ENCODE assay signal across 1 cellular context in the genomic region with DNA sequence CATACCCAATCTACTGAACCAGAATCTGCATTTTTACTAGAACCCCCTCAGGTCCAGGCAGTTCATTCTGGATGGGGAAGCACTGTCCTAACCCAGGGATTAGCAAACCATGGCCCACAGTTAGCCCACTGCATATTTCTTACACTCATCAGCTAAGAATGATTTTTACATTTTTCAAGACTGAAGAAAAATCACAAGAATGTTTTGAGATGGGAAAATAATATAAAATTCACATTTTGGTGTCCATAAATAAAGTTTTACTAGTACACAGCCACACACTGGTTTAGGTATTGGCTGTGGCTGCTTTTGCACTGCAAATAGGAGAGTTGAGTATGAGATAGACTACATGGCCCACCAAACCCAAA.
A peak's percentile ranks its signal among the peaks of the same experiment; 100 is the strongest.
TF ChIP-seq lines count a peak whose summit lies in the region.

No MANE protein-coding gene starts in this region.

TF ChIP-seq in HepG2, 621 proteins besides CTCF, POLR2A, EP300 and RAD21 (continued from another document):
- TF ChIP-seq, protein P1, sequence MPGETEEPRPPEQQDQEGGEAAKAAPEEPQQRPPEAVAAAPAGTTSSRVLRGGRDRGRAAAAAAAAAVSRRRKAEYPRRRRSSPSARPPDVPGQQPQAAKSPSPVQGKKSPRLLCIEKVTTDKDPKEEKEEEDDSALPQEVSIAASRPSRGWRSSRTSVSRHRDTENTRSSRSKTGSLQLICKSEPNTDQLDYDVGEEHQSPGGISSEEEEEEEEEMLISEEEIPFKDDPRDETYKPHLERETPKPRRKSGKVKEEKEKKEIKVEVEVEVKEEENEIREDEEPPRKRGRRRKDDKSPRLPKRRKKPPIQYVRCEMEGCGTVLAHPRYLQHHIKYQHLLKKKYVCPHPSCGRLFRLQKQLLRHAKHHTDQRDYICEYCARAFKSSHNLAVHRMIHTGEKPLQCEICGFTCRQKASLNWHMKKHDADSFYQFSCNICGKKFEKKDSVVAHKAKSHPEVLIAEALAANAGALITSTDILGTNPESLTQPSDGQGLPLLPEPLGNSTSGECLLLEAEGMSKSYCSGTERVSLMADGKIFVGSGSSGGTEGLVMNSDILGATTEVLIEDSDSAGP (CRISPR knock-in tag; IDR thresholded peaks at IDR 0.05; ENCODE audit: borderline replicate concordance), result 0 out of 2 replicates have a peak, but pooled peaks have one; percentile 29
- TF ChIP-seq, protein P2, sequence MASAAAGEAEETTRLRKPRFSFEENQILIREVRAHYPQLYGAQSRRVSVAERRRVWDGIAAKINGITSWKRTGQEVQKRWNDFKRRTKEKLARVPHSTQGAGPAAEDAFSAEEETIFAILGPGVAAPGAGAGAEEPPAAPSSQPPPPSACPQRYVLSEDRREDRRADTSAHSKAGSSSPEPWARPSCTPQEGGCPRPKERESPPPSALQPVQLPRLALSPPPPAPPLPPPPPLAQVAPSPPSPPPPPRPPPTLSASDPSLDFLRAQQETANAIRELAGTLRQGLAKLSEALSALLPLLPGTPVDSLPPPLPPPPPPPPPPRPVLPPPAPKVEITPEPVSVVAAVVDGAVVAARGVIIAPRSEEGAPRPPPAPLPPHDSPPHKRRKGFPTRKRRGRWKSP (CRISPR knock-in tag; IDR thresholded peaks at IDR 0.05), result 0 out of 2 replicates have a peak, but pooled peaks have one; percentile 10
- TF ChIP-seq ZNF670 (CRISPR knock-in tag; IDR thresholded peaks at IDR 0.05; ENCODE audit: borderline replicate concordance), result peak; percentile 43; the same call in 1 of the 2 replicates
- TF ChIP-seq, protein P3, sequence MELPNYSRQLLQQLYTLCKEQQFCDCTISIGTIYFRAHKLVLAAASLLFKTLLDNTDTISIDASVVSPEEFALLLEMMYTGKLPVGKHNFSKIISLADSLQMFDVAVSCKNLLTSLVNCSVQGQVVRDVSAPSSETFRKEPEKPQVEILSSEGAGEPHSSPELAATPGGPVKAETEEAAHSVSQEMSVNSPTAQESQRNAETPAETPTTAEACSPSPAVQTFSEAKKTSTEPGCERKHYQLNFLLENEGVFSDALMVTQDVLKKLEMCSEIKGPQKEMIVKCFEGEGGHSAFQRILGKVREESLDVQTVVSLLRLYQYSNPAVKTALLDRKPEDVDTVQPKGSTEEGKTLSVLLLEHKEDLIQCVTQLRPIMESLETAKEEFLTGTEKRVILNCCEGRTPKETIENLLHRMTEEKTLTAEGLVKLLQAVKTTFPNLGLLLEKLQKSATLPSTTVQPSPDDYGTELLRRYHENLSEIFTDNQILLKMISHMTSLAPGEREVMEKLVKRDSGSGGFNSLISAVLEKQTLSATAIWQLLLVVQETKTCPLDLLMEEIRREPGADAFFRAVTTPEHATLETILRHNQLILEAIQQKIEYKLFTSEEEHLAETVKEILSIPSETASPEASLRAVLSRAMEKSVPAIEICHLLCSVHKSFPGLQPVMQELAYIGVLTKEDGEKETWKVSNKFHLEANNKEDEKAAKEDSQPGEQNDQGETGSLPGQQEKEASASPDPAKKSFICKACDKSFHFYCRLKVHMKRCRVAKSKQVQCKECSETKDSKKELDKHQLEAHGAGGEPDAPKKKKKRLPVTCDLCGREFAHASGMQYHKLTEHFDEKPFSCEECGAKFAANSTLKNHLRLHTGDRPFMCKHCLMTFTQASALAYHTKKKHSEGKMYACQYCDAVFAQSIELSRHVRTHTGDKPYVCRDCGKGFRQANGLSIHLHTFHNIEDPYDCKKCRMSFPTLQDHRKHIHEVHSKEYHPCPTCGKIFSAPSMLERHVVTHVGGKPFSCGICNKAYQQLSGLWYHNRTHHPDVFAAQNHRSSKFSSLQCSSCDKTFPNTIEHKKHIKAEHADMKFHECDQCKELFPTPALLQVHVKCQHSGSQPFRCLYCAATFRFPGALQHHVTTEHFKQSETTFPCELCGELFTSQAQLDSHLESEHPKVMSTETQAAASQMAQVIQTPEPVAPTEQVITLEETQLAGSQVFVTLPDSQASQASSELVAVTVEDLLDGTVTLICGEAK (IDR thresholded peaks at IDR 0.05), result peak; percentile 77
- TF ChIP-seq, protein P3 (CRISPR knock-in tag; IDR thresholded peaks at IDR 0.05), result peak; percentile 97
